In genomic region chr13:79393564-79394249, GRCh38 we compare ENCODE assay signal across 8 cellular contexts. TPM values are rescaled to one million over a fixed set of nuclear protein-coding genes. Genes with fewer than 3 reads are reported as not detected.
DNase-seq lines count a peak whose midpoint lies in the region; ATAC-seq and TF ChIP-seq lines count a peak whose summit lies in the region.

No MANE protein-coding gene starts in this region.

- peaks cover 3% of the 10 kb centered on the region for H3K79me1 ChIP-seq in H9 (ENCODE audit: insufficient read depth, low read depth, low read length, poor library complexity, severe bottlenecking)

- no peak overlapping the region for H3K18ac ChIP-seq in H9 (ENCODE audit: insufficient read length, low read depth, low read length)

- ATAC-seq in GM18517 (IDR thresholded peaks at IDR 0.05; ENCODE audit: unreplicated experiment) (peak; percentile 86), WTC11 (peak; percentile 40), left ventricle myocardium superior (peak; percentile 25)

- H3K9ac ChIP-seq in H9 (ENCODE audit: extremely low read depth, insufficient read length, low read length), result no peak overlapping the region

- no peak overlapping the region for H2BK15ac ChIP-seq in H9 (ENCODE audit: low read depth, low read length)

- no peak overlapping the region for H4K91ac ChIP-seq in H9 (ENCODE audit: insufficient read length, low read depth, low read length)

- no peak for TF ChIP-seq POLR2A in suprapubic skin (IDR thresholded peaks at IDR 0.05)

- no peak overlapping the region for H2BK120ac ChIP-seq in H9 (ENCODE audit: low read depth, low read length, poor library complexity, severe bottlenecking)

- H3K27me3 Mint-ChIP-seq in H9 (ENCODE audit: low read depth) (no peaks in the 10 kb centered on the region; the same call in 1 of the 2 replicates), WTC11 (ENCODE audit: low read depth) (no peaks in the 10 kb centered on the region)

- H3K23me2 ChIP-seq in H9 (ENCODE audit: insufficient read length, low read depth, low read length, poor library complexity, severe bottlenecking), result no peaks in the 10 kb centered on the region

- H4K5ac ChIP-seq in H9 (ENCODE audit: insufficient read length, low read depth, low read length), result no peak overlapping the region

- POLR2A ChIA-PET in WTC11 (lab: Charles Lee), result interaction anchor here (1.5 kb wide), 1 partner anchor 12 kb away, joined by 4 read pairs; the partner anchor contains the start of gene RBM26

- H3K4me1 ChIP-seq in H9 (ENCODE audit: insufficient read depth, low read length) (no peaks in the 10 kb centered on the region), suprapubic skin (peaks cover 8% of the 10 kb centered on the region)

- H3K9me3 ChIP-seq in H9 (ENCODE audit: control insufficient read depth, low read depth, low read length) (no peaks in the 10 kb centered on the region), suprapubic skin (no peaks in the 10 kb centered on the region)

- no peaks in the 10 kb centered on the region for H4K20me1 ChIP-seq in H9 (ENCODE audit: control insufficient read depth, insufficient read depth, insufficient read length)

- H3K27ac ChIP-seq in H9 (ENCODE audit: insufficient read length, low read depth, low read length) (no peak overlapping the region), suprapubic skin (no peak overlapping the region)

- H3K79me2 ChIP-seq in H9 (ENCODE audit: insufficient read depth, low read length), result peaks cover 24% of the 10 kb centered on the region

- no peak overlapping the region for H2BK5ac ChIP-seq in H9 (ENCODE audit: insufficient read length, low read length)

- no peak overlapping the region; the same call in 1 of the 2 replicates for H3K4me3 ChIP-seq in LNCaP clone FGC (ENCODE audit: low read depth, low read length)
- H3K4me3 ChIP-seq in suprapubic skin, result no peak overlapping the region

- CTCF ChIA-PET in WTC11 (lab: Charles Lee), result interaction anchor here (2.1 kb wide), 1 partner anchor 30 kb away, joined by 9 read pairs; no protein-coding TSS in a partner anchor

- H4K8ac ChIP-seq in H9 (replicated peaks; ENCODE audit: insufficient read length, low read depth, low read length), result no peak overlapping the region

- intact Hi-C loops in left ventricle myocardium superior (cut with micrococcal nuclease), result no loop called here

- H3K4me2 ChIP-seq in H9 (ENCODE audit: insufficient read depth, insufficient read length, low read length), result no peak overlapping the region

- no peak for TF ChIP-seq EP300 in suprapubic skin (IDR thresholded peaks at IDR 0.05)

- no peak overlapping the region for H3K4ac ChIP-seq in H9 (ENCODE audit: low read depth, low read length)

- peaks cover 13% of the 10 kb centered on the region for H3K36me3 ChIP-seq in suprapubic skin

- peaks cover 24 to 28% of the 10 kb centered on the region in 2 experiments for H3K4me1 Mint-ChIP-seq in H9
- H3K4me1 Mint-ChIP-seq in WTC11, result peaks cover 33% of the 10 kb centered on the region

- no peak overlapping the region for H3K56ac ChIP-seq in H9 (ENCODE audit: insufficient read length, low read depth, low read length)

- WGBS in H9 (ENCODE audit: extremely low coverage, insufficient read length, low lambda C conversion rate), result no CpG with 5 or more reads among the region's 14 CpGs
- WGBS in suprapubic skin, result 72% methylated on average over 14 of the region's 14 CpGs

- H2BK20ac ChIP-seq in H9 (ENCODE audit: low read depth, low read length, poor library complexity, severe bottlenecking), result no peak overlapping the region

- no peak overlapping the region for H3K14ac ChIP-seq in H9 (ENCODE audit: insufficient read depth, low read length)

- DNase-seq in H9, result no peak
- DNase-seq in LNCaP clone FGC (ENCODE audit: low read depth), result peak; percentile 30
- no peak for DNase-seq in WTC11 (ENCODE audit: low spot score)
- no peak for DNase-seq in left ventricle myocardium superior
- no peak for DNase-seq in AG08396 (ENCODE audit: low spot score)
- no peak for DNase-seq in suprapubic skin (ENCODE audit: low spot score in 2 of 2)
- no peak for DNase-seq in SW480 (ENCODE audit: low spot score)

- no peak overlapping the region for H2AK5ac ChIP-seq in H9 (ENCODE audit: insufficient read length, low read length)

- peaks cover 32 to 36% (median 35%) of the 10 kb centered on the region in 3 experiments for H3K36me3 Mint-ChIP-seq in H9 (ENCODE audit: insufficient read depth in 1 of 3, low read depth in 3 of 3)
- peaks cover 33% of the 10 kb centered on the region for H3K36me3 Mint-ChIP-seq in WTC11

- H3K4me3 Mint-ChIP-seq in H9 (no peak overlapping the region), WTC11 (no peak overlapping the region)

- H2AFZ ChIP-seq in H9 (ENCODE audit: low read length), result no peak overlapping the region

- no peaks in the 10 kb centered on the region for H3K27me3 ChIP-seq in H9 (ENCODE audit: insufficient read depth, low read length)
- H3K27me3 ChIP-seq in suprapubic skin, result no peaks in the 10 kb centered on the region

- H3K27ac Mint-ChIP-seq in H9 (peak overlapping the region in 2 of 3 experiments; percentile 7 to 85; a peak in 2 of 7 replicates), WTC11 (peak overlapping the region; percentile 40)

- H3K9me3 Mint-ChIP-seq in H9, result peaks cover 23 to 26% of the 10 kb centered on the region in 2 experiments
- H3K9me3 Mint-ChIP-seq in WTC11, result peaks cover 19% of the 10 kb centered on the region

- no peak overlapping the region for H3K23ac ChIP-seq in H9 (ENCODE audit: insufficient read length, low read depth, low read length)

- no peak for TF ChIP-seq CTCF in H9 (conservative IDR thresholded peaks at IDR 0.05)
- no peak for TF ChIP-seq CTCF in LNCaP clone FGC (IDR thresholded peaks at IDR 0.05; ENCODE audit: control insufficient read depth, extremely low read depth, insufficient read depth)
- TF ChIP-seq CTCF in WTC11 (IDR thresholded peaks at IDR 0.05), result no peak
- TF ChIP-seq CTCF in suprapubic skin (IDR thresholded peaks at IDR 0.05), result no peak

- no peak overlapping the region for H2BK12ac ChIP-seq in H9 (ENCODE audit: insufficient read length, low read depth, low read length)

- H3T11ph ChIP-seq in H9 (ENCODE audit: low read length), result no peak overlapping the region

TF ChIP-seq in WTC11, 78 proteins besides CTCF, POLR2A, EP300 and RAD21:
- TF ChIP-seq ZNF317 (CRISPR knock-in tag; IDR thresholded peaks at IDR 0.05; ENCODE audit: borderline replicate concordance, low read depth), result no peak
- no peak for TF ChIP-seq NR1H2 (CRISPR knock-in tag; IDR thresholded peaks at IDR 0.05)
- no peak for TF ChIP-seq SMAD4 (CRISPR knock-in tag; IDR thresholded peaks at IDR 0.05)
- no peak for TF ChIP-seq ZNF263 (CRISPR knock-in tag; IDR thresholded peaks at IDR 0.05; ENCODE audit: low read depth)
- TF ChIP-seq ZNF232 (CRISPR knock-in tag; IDR thresholded peaks at IDR 0.05), result no peak
- no peak for TF ChIP-seq FOXP4 (CRISPR knock-in tag; IDR thresholded peaks at IDR 0.05)
- no peak for TF ChIP-seq NFYB (CRISPR knock-in tag; conservative IDR thresholded peaks at IDR 0.05; ENCODE audit: low read depth)
- TF ChIP-seq ZBTB21 (CRISPR knock-in tag; IDR thresholded peaks at IDR 0.05; ENCODE audit: borderline replicate concordance), result no peak
- no peak for TF ChIP-seq ELF4 (CRISPR knock-in tag; IDR thresholded peaks at IDR 0.05; ENCODE audit: low read depth)
- no peak for TF ChIP-seq GRHL2 (CRISPR knock-in tag; IDR thresholded peaks at IDR 0.05; ENCODE audit: insufficient replicate concordance, severe bottlenecking)
- TF ChIP-seq EMX1 (CRISPR knock-in tag; IDR thresholded peaks at IDR 0.05), result no peak
- TF ChIP-seq NR2C2 (CRISPR knock-in tag; IDR thresholded peaks at IDR 0.05), result no peak

RNA-seq across cellular contexts. Expression of gene RBM26, which starts 12.3 kb away (rescaled TPM):
- 66.8 and 70.5 TPM in 2 replicates for total RNA-seq in H9 (2021)
- 57.7 to 64.1 TPM (median 59.0 TPM) in 3 replicates for total RNA-seq in WTC11 (2021)
- total RNA-seq in left ventricle myocardium superior, result 21.5 TPM
- 10 to 100 TPM; 23.4 to 78.5 (median 34.2) TPM for total RNA-seq in suprapubic skin

Comparison
In these comparisons a context has a peak if more than half of its experiments do, and no peak if none do; other contexts are left out.
1. ATAC-seq: peak in every context shown above with its lines; median percentile 86 in GM18517; 40 in WTC11; 25 in left ventricle myocardium superior.